ENCODE assay signal across 16 cellular contexts in genomic region chr7:95922191-95922590, GRCh38.
DNase-seq lines count a peak whose midpoint lies in the region; TF ChIP-seq lines count a peak whose summit lies in the region.
"Had no signal": no experiment of that assay in that cellular context is flagged by ENCODE, and none has a peak within 500 bp of the region (broad histone marks: within the 10 kb centered on the region; RNA-seq: fewer than 3 reads in every experiment).

No MANE protein-coding gene starts in this region.

- H3K4me2 ChIP-seq in PC-9: no peak overlapping the region
- peak overlapping the region; percentile 82 for H3K4me2 ChIP-seq in osteoblast (ENCODE audit: insufficient read depth, low read length)
- no peak overlapping the region for H3K4me2 ChIP-seq in mammary epithelial cell (ENCODE audit: insufficient read depth, low read depth, low read length)

- H3K27me3 ChIP-seq in PC-9 (ENCODE audit: insufficient read depth, low read depth) (no peaks in the 10 kb centered on the region), osteoblast (ENCODE audit: insufficient read depth, low read length) (no peaks in the 10 kb centered on the region), mammary epithelial cell (ENCODE audit: insufficient read depth, low read length) (no peaks in the 10 kb centered on the region)
- H3K27me3 ChIP-seq: BE2C had no signal

- in situ Hi-C loops in mammary epithelial cell (cut with MboI; ENCODE audit: low sequenced_read_pairs in 2 of 2): loop anchor here (25.0 kb wide), 1 partner anchor 1115 kb away; no protein-coding TSS in a partner anchor

- peak; percentile 24 for DNase-seq in Daoy (ENCODE audit: low read depth)
- DNase-seq in HS-5 (ENCODE audit: low read depth): peak; percentile 40
- DNase-seq in PC-9: no peak
- DNase-seq in osteoblast (ENCODE audit: insufficient read length, low spot score, missing footprints): no peak
- no peak for DNase-seq in progenitor cell of endocrine pancreas (ENCODE audit: low spot score, unreplicated experiment)
- no peak for DNase-seq in SW480 (ENCODE audit: low spot score)
- DNase-seq in mammary epithelial cell: no peak
- DNase-seq: BE2C; CD4-positive, alpha-beta memory T cell; DND-41; GF-D8; Karpas-422; NCI-H187 treated with DMSO at 0.1 percent for 48 hours; NCI-H345; NCI-H526; T-cell had no signal

- TF ChIP-seq CTCF in PC-9 (conservative IDR thresholded peaks at IDR 0.05) (no peak), osteoblast (IDR thresholded peaks at IDR 0.05; ENCODE audit: extremely low read depth, low read depth, low read length) (no peak), progenitor cell of endocrine pancreas (IDR thresholded peaks at IDR 0.05; ENCODE audit: unreplicated experiment) (no peak), mammary epithelial cell (conservative IDR thresholded peaks at IDR 0.05 in 1 of 2, IDR thresholded peaks at IDR 0.05 in 1 of 2; ENCODE audit: extremely low read depth in 1 of 2, insufficient read depth in 1 of 2, low read depth in 1 of 2, low read length in 2 of 2) (no peak)

- H2AFZ ChIP-seq in PC-9 (0 out of 2 replicates have a peak overlapping the region, but pooled peaks have one; percentile 45), osteoblast (ENCODE audit: low read length) (peak overlapping the region; percentile 82), mammary epithelial cell (ENCODE audit: low read depth, low read length) (no peak overlapping the region)

- no peaks in the 10 kb centered on the region for H3K4me1 ChIP-seq in PC-9 (replicated peaks; ENCODE audit: insufficient read depth)
- H3K4me1 ChIP-seq in osteoblast (ENCODE audit: insufficient read depth, low read length): peaks cover 12% of the 10 kb centered on the region
- H3K4me1 ChIP-seq in mammary epithelial cell (ENCODE audit: insufficient read depth, low read length): no peaks in the 10 kb centered on the region
- H3K4me1 ChIP-seq: BE2C had no signal

- H3K79me2 ChIP-seq in PC-9 (ENCODE audit: low read depth): no peaks in the 10 kb centered on the region
- no peaks in the 10 kb centered on the region for H3K79me2 ChIP-seq in osteoblast (ENCODE audit: insufficient read depth, low read length)
- no peaks in the 10 kb centered on the region for H3K79me2 ChIP-seq in mammary epithelial cell (ENCODE audit: insufficient read depth, low read length)

- no peaks in the 10 kb centered on the region for H3K4me1 Mint-ChIP-seq in progenitor cell of endocrine pancreas (ENCODE audit: low read depth)
- H3K4me1 Mint-ChIP-seq: CD4-positive, alpha-beta memory T cell; T-cell had no signal

- CTCF ChIA-PET in PC-9 (lab: Charles Lee): no interaction called here
- CTCF ChIA-PET in mammary epithelial cell (lab: Charles Lee; ENCODE audit: low non-redundant PET): no interaction called here

- H3K9ac ChIP-seq in mammary epithelial cell (ENCODE audit: insufficient read depth, low read length): no peak overlapping the region

- H3K36me3 ChIP-seq in PC-9 (ENCODE audit: low read depth) (no peaks in the 10 kb centered on the region), osteoblast (ENCODE audit: insufficient read depth, low read length) (no peaks in the 10 kb centered on the region), mammary epithelial cell (ENCODE audit: insufficient read depth, low read length) (no peaks in the 10 kb centered on the region)
- H3K36me3 ChIP-seq: BE2C had no signal

- H3K4me3 ChIP-seq in PC-9 (no peak overlapping the region), osteoblast (ENCODE audit: insufficient read depth, low read length) (peak overlapping the region; percentile 58), mammary epithelial cell (replicated peaks in 1 of 3; ENCODE audit: insufficient read depth in 1 of 3, low read depth in 2 of 3, low read length in 3 of 3) (no peak overlapping the region)

- H3K9me2 ChIP-seq in PC-9 (ENCODE audit: insufficient read depth): no peaks in the 10 kb centered on the region

- H3K4me3 Mint-ChIP-seq in progenitor cell of endocrine pancreas (ENCODE audit: low read depth): no peak overlapping the region
- H3K4me3 Mint-ChIP-seq: CD4-positive, alpha-beta memory T cell; T-cell had no signal

- dilution Hi-C loops in mammary epithelial cell (cut with HindIII; ENCODE audit: low sequenced_read_pairs): no loop called here

- BruUV-seq in PC-9 (replicated peaks; lab: Mats Ljungman, UMichigan): no TSS peak
- BruUV-seq in mammary epithelial cell (replicated peaks; lab: Mats Ljungman, UMichigan): no TSS peak

- H3F3A ChIP-seq in PC-9 (ENCODE audit: insufficient read depth, low read depth): no peaks in the 10 kb centered on the region

- H3K27ac Mint-ChIP-seq in progenitor cell of endocrine pancreas: no peak overlapping the region
- H3K27ac Mint-ChIP-seq: CD4-positive, alpha-beta memory T cell; T-cell had no signal

- no peaks in the 10 kb centered on the region for H3K36me3 Mint-ChIP-seq in progenitor cell of endocrine pancreas (ENCODE audit: insufficient read depth)
- H3K36me3 Mint-ChIP-seq: CD4-positive, alpha-beta memory T cell; T-cell had no signal

- intact Hi-C loops in PC-9 (cut with micrococcal nuclease; ENCODE audit: unreplicated experiment): no loop called here
- intact Hi-C loops in mammary epithelial cell (cut with micrococcal nuclease): no loop called here

- H4K20me1 ChIP-seq in PC-9 (ENCODE audit: insufficient read depth) (no peaks in the 10 kb centered on the region), osteoblast (ENCODE audit: insufficient read depth, low read length) (no peaks in the 10 kb centered on the region), mammary epithelial cell (ENCODE audit: insufficient read depth, low read length) (no peaks in the 10 kb centered on the region)

- POLR2A ChIA-PET in PC-9 (lab: Charles Lee; ENCODE audit: unreplicated experiment): no interaction called here

- H3K9me3 Mint-ChIP-seq in progenitor cell of endocrine pancreas (ENCODE audit: low read depth): no peaks in the 10 kb centered on the region
- H3K9me3 Mint-ChIP-seq: CD4-positive, alpha-beta memory T cell; T-cell had no signal

- H3K27ac ChIP-seq in PC-9 (no peak overlapping the region), osteoblast (ENCODE audit: low read depth, low read length) (peak overlapping the region; percentile 48), mammary epithelial cell (ENCODE audit: insufficient read depth, low read depth, low read length) (no peak overlapping the region)

- WGBS in mammary epithelial cell (ENCODE audit: low coverage, missing lambda C conversion rate): 81% methylated on average over 3 of the region's 3 CpGs

- H3K9me3 ChIP-seq in PC-9 (ENCODE audit: insufficient read depth, low read depth) (no peaks in the 10 kb centered on the region), osteoblast (ENCODE audit: low read depth, low read length) (no peaks in the 10 kb centered on the region), mammary epithelial cell (replicated peaks; ENCODE audit: insufficient read depth, low read length) (no peaks in the 10 kb centered on the region)
- H3K9me3 ChIP-seq: BE2C had no signal

- no peaks in the 10 kb centered on the region for H3K27me3 Mint-ChIP-seq in progenitor cell of endocrine pancreas

Comparison
In these comparisons a context has a peak if more than half of its experiments do, and no peak if none do; other contexts are left out.
1. DNase-seq: peak in Daoy (single experiment) and HS-5 (single experiment); none in PC-9 (0 of 2), osteoblast (single experiment), progenitor cell of endocrine pancreas (single experiment), SW480 (single experiment) and mammary epithelial cell (single experiment).